Comparison of ENCODE assay signal across 11 cellular contexts in the genomic region with DNA sequence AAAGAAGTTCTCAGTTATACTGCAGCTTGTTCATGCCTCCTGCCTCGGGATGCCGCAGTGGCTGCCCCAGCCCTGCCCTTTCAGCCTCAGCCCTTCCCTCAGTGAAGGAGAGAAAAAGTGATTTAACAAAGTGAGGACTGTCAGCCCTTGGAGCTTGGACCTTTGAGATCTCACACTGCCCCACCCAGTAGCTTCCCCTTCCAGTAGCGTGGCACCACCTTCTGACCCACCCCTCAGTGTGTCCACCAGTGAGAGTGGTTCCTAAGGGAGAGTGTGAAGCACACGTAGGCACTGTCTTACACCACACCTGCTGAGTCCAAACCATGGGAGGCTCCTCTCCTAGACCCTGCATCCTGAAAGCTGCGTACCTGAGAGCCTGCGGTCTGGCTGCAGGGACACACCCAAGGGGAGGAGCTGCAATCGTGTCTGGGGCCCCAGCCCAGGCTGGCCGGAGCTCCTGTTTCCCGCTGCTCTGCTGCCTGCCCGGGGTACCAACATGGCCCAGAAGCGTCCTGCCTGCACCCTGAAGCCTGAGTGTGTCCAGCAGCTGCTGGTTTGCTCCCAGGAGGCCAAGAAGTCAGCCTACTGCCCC. TPM values are rescaled to one million over a fixed set of nuclear protein-coding genes. Genes with fewer than 3 reads are reported as not detected.
DNase-seq lines count a peak whose midpoint lies in the region; ATAC-seq and TF ChIP-seq lines count a peak whose summit lies in the region.
"Had no signal": no experiment of that assay in that cellular context is flagged by ENCODE, and none has a peak within 500 bp of the region (broad histone marks: within the 10 kb centered on the region; RNA-seq: fewer than 3 reads in every experiment).

CDA (plus strand) TSS at position 464 of the 592 bp plus-strand sequence; CDS start at position 497, 33 bp downstream.

- no peaks in the 10 kb centered on the region for H3K9me3 Mint-ChIP-seq in neural progenitor cell

- peaks cover 8% of the 10 kb centered on the region for H3F3A ChIP-seq in neural progenitor cell (ENCODE audit: low read depth)

- H3K36me3 ChIP-seq in Peyer's patch (no peaks in the 10 kb centered on the region), neural progenitor cell (no peaks in the 10 kb centered on the region), prostate gland (no peaks in the 10 kb centered on the region)

- H3K9me3 ChIP-seq in Peyer's patch, result peaks cover 0 to 4% (median 0%) of the 10 kb centered on the region in 4 donors
- no peaks in the 10 kb centered on the region for H3K9me3 ChIP-seq in neural progenitor cell (ENCODE audit: low read depth)
- H3K9me3 ChIP-seq in prostate gland, result no peaks in the 10 kb centered on the region

- H3K79me2 ChIP-seq in neural progenitor cell (ENCODE audit: low read depth), result no peaks in the 10 kb centered on the region

- H3K4me1 ChIP-seq in Peyer's patch (peaks cover 0 to 16% (median 0%) of the 10 kb centered on the region in 4 donors), neural progenitor cell (peaks cover 14% of the 10 kb centered on the region), prostate gland (replicated peaks) (no peaks in the 10 kb centered on the region)

- H2AFZ ChIP-seq in neural progenitor cell (replicated peaks), result peak within 1 kb of the TSS; percentile 77

- peaks cover 13% of the 10 kb centered on the region for H3K4me1 Mint-ChIP-seq in neural progenitor cell

- peaks cover 12% of the 10 kb centered on the region for H3K27me3 Mint-ChIP-seq in neural progenitor cell (ENCODE audit: insufficient read depth, low read depth)

- DNase-seq in GM03348 (ENCODE audit: low spot score), result peak; percentile 25
- DNase-seq in Peyer's patch, result peak in 2 of 3 donors; percentile 78 to 83
- peak; percentile 86 for DNase-seq in cardiac septum (ENCODE audit: low spot score)
- DNase-seq in neural progenitor cell (ENCODE audit: low spot score), result no peak
- no peak for DNase-seq in prostate gland (ENCODE audit: low spot score)
- DNase-seq: naive B cell; stimulated activated naive CD8-positive, alpha-beta T cell treated with anti-CD3 and anti-CD28 coated beads, Interleukin-15, Interleukin-2, amounts not matched to agents 100 U/mL and 50 U/mL, for 24 hours had no signal

- H3K36me3 Mint-ChIP-seq in neural progenitor cell, result no peaks in the 10 kb centered on the region
- H3K36me3 Mint-ChIP-seq: naive B cell had no signal

- peak within 1 kb of the TSS in 3 of 4 donors; percentile 20 to 64 (median 51) for H3K4me3 ChIP-seq in Peyer's patch
- no peak within 1 kb of the TSS for H3K4me3 ChIP-seq in neural progenitor cell
- peak within 1 kb of the TSS in 1 of 2 donors; percentile 3 for H3K4me3 ChIP-seq in prostate gland

- peak within 1 kb of the TSS; percentile 57 for H3K4me2 ChIP-seq in neural progenitor cell

- H3K27me3 ChIP-seq in Peyer's patch (no peaks in the 10 kb centered on the region), neural progenitor cell (no peaks in the 10 kb centered on the region), prostate gland (replicated peaks; ENCODE audit: insufficient read depth) (peaks cover 4% of the 10 kb centered on the region)

- H4K20me1 ChIP-seq in neural progenitor cell (ENCODE audit: low read depth), result no peaks in the 10 kb centered on the region

- intact Hi-C loops in cardiac septum (cut with DNase I) (no loop called here), prostate gland (cut with DNase I) (no loop called here)

- 28% methylated on average over 10 of the region's 11 CpGs for WGBS in prostate gland

- no peak for TF ChIP-seq CTCF in Peyer's patch (IDR thresholded peaks at IDR 0.05)
- TF ChIP-seq CTCF in neural progenitor cell (IDR thresholded peaks at IDR 0.05), result no peak
- no peak for TF ChIP-seq CTCF in prostate gland (IDR thresholded peaks at IDR 0.05)

- ATAC-seq in HG02623 (IDR thresholded peaks at IDR 0.05; ENCODE audit: unreplicated experiment) (no peak), GM19351 (IDR thresholded peaks at IDR 0.05; ENCODE audit: unreplicated experiment) (no peak), GM21447 (IDR thresholded peaks at IDR 0.05; ENCODE audit: unreplicated experiment) (no peak)
- ATAC-seq: stimulated activated naive CD8-positive, alpha-beta T cell treated with anti-CD3 and anti-CD28 coated beads, Interleukin-15, Interleukin-2, amounts not matched to agents 100 U/mL and 50 U/mL, for 24 hours had no signal

- no peak within 1 kb of the TSS for H3K9ac ChIP-seq in neural progenitor cell

- H3K27ac ChIP-seq in Peyer's patch (peak within 1 kb of the TSS in 3 of 4 donors; percentile 69 to 91 (median 88)), neural progenitor cell (no peak within 1 kb of the TSS), prostate gland (peak within 1 kb of the TSS in 1 of 2 donors; percentile 36)

- H3K27ac Mint-ChIP-seq in neural progenitor cell, result no peak within 1 kb of the TSS
- H3K27ac Mint-ChIP-seq: naive B cell had no signal

- H3K4me3 Mint-ChIP-seq in neural progenitor cell, result no peak within 1 kb of the TSS

- TF ChIP-seq POLR2A in Peyer's patch (IDR thresholded peaks at IDR 0.05), result peak; percentile 81 to 87
- TF ChIP-seq POLR2A in prostate gland (IDR thresholded peaks at IDR 0.05), result no peak

RNA-seq across cellular contexts. Expression of gene CDA, which starts in this region (rescaled TPM):
- total RNA-seq in Peyer's patch, result 10 to 100 TPM in 3 of 4 donors, not detected in 1; 33.9 to 47.1 (median 39.1) TPM
- total RNA-seq in cardiac septum, result 4.0 TPM
- total RNA-seq in neural progenitor cell (ENCODE audit: low replicate concordance), result 0.64 and 0.96 TPM in 2 replicates
- under 1 TPM in 1 of 2 donors, not detected in 1; 0.59 TPM for total RNA-seq in prostate gland
- total RNA-seq: T-helper 1 cell treated with Interleukin-12 subunit alpha and Interleukin-12 subunit beta and Interleukin-4 antibody, amounts not matched to agents 30 ng/mL and 1 ng/mL, for 36 hours had no signal

Comparison
In these comparisons a context has a peak if more than half of its experiments do, and no peak if none do; other contexts are left out.
1. DNase-seq: peak in GM03348 (single experiment), Peyer's patch (2 of 3) and cardiac septum (single experiment); none in neural progenitor cell (single experiment) and prostate gland (single experiment).